Comparison of ENCODE assay signal across 2 cellular contexts in genomic region chr1:186875874-186876273, GRCh38.
A peak's percentile ranks its signal among the peaks of the same experiment; 100 is the strongest.
TF ChIP-seq lines count a peak whose summit lies in the region.

No MANE protein-coding gene starts in this region.

TF ChIP-seq in GM23338, 12 proteins besides CTCF, POLR2A, EP300 and RAD21:
- TF ChIP-seq CREB1 (CRISPR knock-in tag; IDR thresholded peaks at IDR 0.05; ENCODE audit: low read depth) (no peak), POLR2AphosphoS5 (IDR thresholded peaks at IDR 0.05; ENCODE audit: low read depth) (no peak), ZNF114 (CRISPR knock-in tag; IDR thresholded peaks at IDR 0.05) (no peak), EZH2 (IDR thresholded peaks at IDR 0.05; ENCODE audit: low read depth, unreplicated experiment) (no peak), STAT1 (IDR thresholded peaks at IDR 0.05; ENCODE audit: unreplicated experiment) (no peak), JUNB (IDR thresholded peaks at IDR 0.05; ENCODE audit: unreplicated experiment) (no peak), REST (IDR thresholded peaks at IDR 0.05; ENCODE audit: unreplicated experiment) (no peak), ETS1 (IDR thresholded peaks at IDR 0.05) (no peak), EZH2phosphoT487 (IDR thresholded peaks at IDR 0.05; ENCODE audit: unreplicated experiment) (no peak), NANOG (IDR thresholded peaks at IDR 0.05; ENCODE audit: borderline replicate concordance) (no peak), ZNF331 (CRISPR knock-in tag; IDR thresholded peaks at IDR 0.05; ENCODE audit: low read depth) (no peak)
- TF ChIP-seq, protein P1, sequence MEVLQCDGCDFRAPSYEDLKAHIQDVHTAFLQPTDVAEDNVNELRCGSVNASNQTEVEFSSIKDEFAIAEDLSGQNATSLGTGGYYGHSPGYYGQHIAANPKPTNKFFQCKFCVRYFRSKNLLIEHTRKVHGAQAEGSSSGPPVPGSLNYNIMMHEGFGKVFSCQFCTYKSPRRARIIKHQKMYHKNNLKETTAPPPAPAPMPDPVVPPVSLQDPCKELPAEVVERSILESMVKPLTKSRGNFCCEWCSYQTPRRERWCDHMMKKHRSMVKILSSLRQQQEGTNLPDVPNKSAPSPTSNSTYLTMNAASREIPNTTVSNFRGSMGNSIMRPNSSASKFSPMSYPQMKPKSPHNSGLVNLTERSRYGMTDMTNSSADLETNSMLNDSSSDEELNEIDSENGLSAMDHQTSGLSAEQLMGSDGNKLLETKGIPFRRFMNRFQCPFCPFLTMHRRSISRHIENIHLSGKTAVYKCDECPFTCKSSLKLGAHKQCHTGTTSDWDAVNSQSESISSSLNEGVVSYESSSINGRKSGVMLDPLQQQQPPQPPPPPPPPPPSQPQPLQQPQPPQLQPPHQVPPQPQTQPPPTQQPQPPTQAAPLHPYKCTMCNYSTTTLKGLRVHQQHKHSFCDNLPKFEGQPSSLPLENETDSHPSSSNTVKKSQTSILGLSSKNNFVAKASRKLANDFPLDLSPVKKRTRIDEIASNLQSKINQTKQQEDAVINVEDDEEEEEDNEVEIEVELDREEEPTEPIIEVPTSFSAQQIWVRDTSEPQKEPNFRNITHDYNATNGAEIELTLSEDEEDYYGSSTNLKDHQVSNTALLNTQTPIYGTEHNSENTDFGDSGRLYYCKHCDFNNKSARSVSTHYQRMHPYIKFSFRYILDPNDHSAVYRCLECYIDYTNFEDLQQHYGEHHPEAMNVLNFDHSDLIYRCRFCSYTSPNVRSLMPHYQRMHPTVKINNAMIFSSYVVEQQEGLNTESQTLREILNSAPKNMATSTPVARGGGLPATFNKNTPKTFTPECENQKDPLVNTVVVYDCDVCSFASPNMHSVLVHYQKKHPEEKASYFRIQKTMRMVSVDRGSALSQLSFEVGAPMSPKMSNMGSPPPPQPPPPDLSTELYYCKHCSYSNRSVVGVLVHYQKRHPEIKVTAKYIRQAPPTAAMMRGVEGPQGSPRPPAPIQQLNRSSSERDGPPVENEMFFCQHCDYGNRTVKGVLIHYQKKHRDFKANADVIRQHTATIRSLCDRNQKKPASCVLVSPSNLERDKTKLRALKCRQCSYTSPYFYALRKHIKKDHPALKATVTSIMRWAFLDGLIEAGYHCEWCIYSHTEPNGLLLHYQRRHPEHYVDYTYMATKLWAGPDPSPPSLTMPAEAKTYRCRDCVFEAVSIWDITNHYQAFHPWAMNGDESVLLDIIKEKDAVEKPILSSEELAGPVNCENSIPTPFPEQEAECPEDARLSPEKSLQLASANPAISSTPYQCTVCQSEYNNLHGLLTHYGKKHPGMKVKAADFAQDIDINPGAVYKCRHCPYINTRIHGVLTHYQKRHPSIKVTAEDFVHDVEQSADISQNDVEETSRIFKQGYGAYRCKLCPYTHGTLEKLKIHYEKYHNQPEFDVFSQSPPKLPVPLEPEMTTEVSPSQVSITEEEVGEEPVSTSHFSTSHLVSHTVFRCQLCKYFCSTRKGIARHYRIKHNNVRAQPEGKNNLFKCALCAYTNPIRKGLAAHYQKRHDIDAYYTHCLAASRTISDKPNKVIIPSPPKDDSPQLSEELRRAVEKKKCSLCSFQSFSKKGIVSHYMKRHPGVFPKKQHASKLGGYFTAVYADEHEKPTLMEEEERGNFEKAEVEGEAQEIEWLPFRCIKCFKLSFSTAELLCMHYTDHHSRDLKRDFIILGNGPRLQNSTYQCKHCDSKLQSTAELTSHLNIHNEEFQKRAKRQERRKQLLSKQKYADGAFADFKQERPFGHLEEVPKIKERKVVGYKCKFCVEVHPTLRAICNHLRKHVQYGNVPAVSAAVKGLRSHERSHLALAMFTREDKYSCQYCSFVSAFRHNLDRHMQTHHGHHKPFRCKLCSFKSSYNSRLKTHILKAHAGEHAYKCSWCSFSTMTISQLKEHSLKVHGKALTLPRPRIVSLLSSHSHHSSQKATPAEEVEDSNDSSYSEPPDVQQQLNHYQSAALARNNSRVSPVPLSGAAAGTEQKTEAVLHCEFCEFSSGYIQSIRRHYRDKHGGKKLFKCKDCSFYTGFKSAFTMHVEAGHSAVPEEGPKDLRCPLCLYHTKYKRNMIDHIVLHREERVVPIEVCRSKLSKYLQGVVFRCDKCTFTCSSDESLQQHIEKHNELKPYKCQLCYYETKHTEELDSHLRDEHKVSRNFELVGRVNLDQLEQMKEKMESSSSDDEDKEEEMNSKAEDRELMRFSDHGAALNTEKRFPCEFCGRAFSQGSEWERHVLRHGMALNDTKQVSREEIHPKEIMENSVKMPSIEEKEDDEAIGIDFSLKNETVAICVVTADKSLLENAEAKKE (CRISPR knock-in tag; IDR thresholded peaks at IDR 0.05) = no peak

TF ChIP-seq in K562, 482 proteins besides CTCF, POLR2A, EP300 and RAD21:
- 0 out of 2 replicates have a peak, but pooled peaks have one; percentile 8 for TF ChIP-seq MAFG (tag; conservative IDR thresholded peaks at IDR 0.05)
- no peak for TF ChIP-seq PCBP2 (IDR thresholded peaks at IDR 0.05; ENCODE audit: low read depth, low read length, poor library complexity, severe bottlenecking)
